In the genomic region with DNA sequence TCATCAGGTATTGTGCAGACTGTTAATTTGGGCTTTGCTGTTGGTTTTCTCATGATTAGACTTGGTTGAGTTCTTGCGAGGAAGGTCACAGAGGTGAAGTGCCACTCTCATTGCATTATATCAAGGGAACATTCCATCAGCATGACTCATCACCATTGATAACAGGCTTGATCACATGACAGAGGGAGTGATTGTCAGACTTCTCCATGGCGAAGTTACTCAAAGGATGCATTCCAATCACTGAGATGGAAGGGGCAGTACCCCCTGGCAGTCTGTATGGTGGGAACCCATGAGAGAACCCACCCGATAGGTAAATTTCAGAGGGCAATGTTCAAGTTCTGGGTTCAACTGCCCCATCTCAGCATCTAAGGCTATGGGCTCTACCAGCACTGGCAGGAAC, we compare ENCODE assay signal across 15 cellular contexts. TPM values are rescaled to one million over a fixed set of nuclear protein-coding genes. Genes with fewer than 3 reads are reported as not detected.
A peak's percentile ranks its signal among the peaks of the same experiment; 100 is the strongest.
DNase-seq lines count a peak whose midpoint lies in the region; ATAC-seq, FAIRE-seq and TF ChIP-seq lines count a peak whose summit lies in the region.
"Had no signal": no experiment of that assay in that cellular context is flagged by ENCODE, and none has a peak within 500 bp of the region (broad histone marks: within the 10 kb centered on the region; RNA-seq: fewer than 3 reads in every experiment).

No MANE protein-coding gene starts in this region.

- H3K27ac Mint-ChIP-seq in activated CD4-positive, alpha-beta memory T cell treated with anti-CD3 and anti-CD28 coated beads, Interleukin-2, amount 10 ng/mL, durations not matched to agents 7 days and 5 days = no peak overlapping the region
- H3K27ac Mint-ChIP-seq in CD8-positive, alpha-beta T cell = no peak overlapping the region
- H3K27ac Mint-ChIP-seq: memory B cell had no signal

- peak; percentile 85 for FAIRE-seq in H1 (lab: Jason Lieb, UNC)
- FAIRE-seq: GM12878 had no signal

- H3K79me1 ChIP-seq in H1 (ENCODE audit: low read depth, low read length) = no peaks in the 10 kb centered on the region

- WGBS in H1 (ENCODE audit: extremely low coverage in 1 of 2, insufficient coverage in 1 of 2, insufficient read length in 1 of 2, insufficient replicate concordance in 2 of 2, low coverage in 1 of 2, low lambda C conversion rate in 2 of 2, missing lambda C conversion rate in 1 of 2), 2 experiments = 79% methylated on average over 3 of the region's 3 CpGs; no CpG with 5 or more reads in 1 of the 2 experiments
- 56 to 63% methylated on average over 2 of the region's 3 CpGs for WGBS in mesodermal cell (ENCODE audit: insufficient coverage in 2 of 2), 2 experiments

- peaks cover 7 to 20% (median 15%) of the 10 kb centered on the region in 4 experiments for H3K4me1 ChIP-seq in H1 (replicated peaks in 1 of 4; ENCODE audit: control insufficient read depth in 3 of 4, insufficient read depth in 4 of 4, low read length in 3 of 4)
- peaks cover 15% of the 10 kb centered on the region for H3K4me1 ChIP-seq in mesodermal cell (ENCODE audit: control insufficient read depth, insufficient read depth, low read length, poor library complexity, severe bottlenecking)
- H3K4me1 ChIP-seq in CD8-positive, alpha-beta T cell (ENCODE audit: insufficient read depth, low read length) = no peaks in the 10 kb centered on the region
- H3K4me1 ChIP-seq: testis had no signal

- no peak for TF ChIP-seq EP300 in H1 (IDR thresholded peaks at IDR 0.05; ENCODE audit: borderline replicate concordance in 1 of 2, low read depth in 2 of 2, low read length in 2 of 2)

- H3K9me3 ChIP-seq in H1 (ENCODE audit: insufficient read depth in 2 of 2, low read depth in 1 of 2, low read length in 1 of 2) = no peaks in the 10 kb centered on the region
- no peaks in the 10 kb centered on the region for H3K9me3 ChIP-seq in mesodermal cell (ENCODE audit: control insufficient read depth, low read length)
- no peaks in the 10 kb centered on the region for H3K9me3 ChIP-seq in CD8-positive, alpha-beta T cell (ENCODE audit: low read length)
- H3K9me3 ChIP-seq: testis had no signal

- no peak overlapping the region for H3K4me3 Mint-ChIP-seq in activated CD4-positive, alpha-beta memory T cell treated with anti-CD3 and anti-CD28 coated beads, Interleukin-2, amount 10 ng/mL, durations not matched to agents 7 days and 5 days
- H3K4me3 Mint-ChIP-seq in CD8-positive, alpha-beta T cell = no peak overlapping the region
- H3K4me3 Mint-ChIP-seq: memory B cell had no signal

- H2BK5ac ChIP-seq in H1 (ENCODE audit: low read depth, low read length) = no peak overlapping the region

- H3K23me2 ChIP-seq in H1 (ENCODE audit: low read depth, low read length) = peaks cover 2% of the 10 kb centered on the region; the same call in 1 of the 2 replicates

- no peak overlapping the region for H2AK5ac ChIP-seq in H1 (ENCODE audit: low read depth, low read length)

- H2BK120ac ChIP-seq in H1 (replicated peaks; ENCODE audit: low read depth, low read length) = no peak overlapping the region

- no peak overlapping the region for H4K8ac ChIP-seq in H1 (ENCODE audit: extremely low read depth, insufficient read depth, low read length)

- H4K91ac ChIP-seq in H1 (replicated peaks; ENCODE audit: insufficient read length, low read length) = no peak overlapping the region

- H3K27me3 ChIP-seq in H1 (replicated peaks in 1 of 4; ENCODE audit: control insufficient read depth in 3 of 4, extremely low read depth in 1 of 4, insufficient read depth in 3 of 4, low read length in 3 of 4) = no peaks in the 10 kb centered on the region
- H3K27me3 ChIP-seq in CD8-positive, alpha-beta T cell (ENCODE audit: insufficient read depth, low read length) = no peaks in the 10 kb centered on the region
- H3K27me3 ChIP-seq: testis had no signal

- H3K79me2 ChIP-seq in H1 (ENCODE audit: control insufficient read depth in 1 of 2, insufficient read depth in 2 of 2, low read length in 2 of 2) = no peaks in the 10 kb centered on the region

- H4K5ac ChIP-seq in H1 (ENCODE audit: insufficient read length, low read depth, low read length) = no peak overlapping the region

- intact Hi-C loops in CD8-positive, alpha-beta T cell (cut with DNase I, micrococcal nuclease) = no loop called here

- no peaks in the 10 kb centered on the region for H3K9me3 Mint-ChIP-seq in activated CD4-positive, alpha-beta memory T cell treated with anti-CD3 and anti-CD28 coated beads, Interleukin-2, amount 10 ng/mL, durations not matched to agents 7 days and 5 days
- H3K9me3 Mint-ChIP-seq in CD8-positive, alpha-beta T cell = no peaks in the 10 kb centered on the region
- H3K9me3 Mint-ChIP-seq: memory B cell had no signal

- no peak overlapping the region for H2BK12ac ChIP-seq in H1 (ENCODE audit: low read depth, low read length)

- H2BK20ac ChIP-seq in H1 (ENCODE audit: low read length) = no peak overlapping the region

- no peak for TF ChIP-seq RAD21 in H1 (IDR thresholded peaks at IDR 0.05 in 1 of 2, conservative IDR thresholded peaks at IDR 0.05 in 1 of 2; ENCODE audit: low read depth in 2 of 2, low read length in 2 of 2)

- no peak overlapping the region for H3K4me2 ChIP-seq in H1 (ENCODE audit: insufficient read depth in 1 of 2, low read depth in 2 of 2, low read length in 2 of 2)

- CTCF ChIA-PET in H1 (lab: Charles Lee; ENCODE audit: partially characterized antibody) = interaction anchor here (1.6 to 2.6 kb wide), 3 partner anchors 13 to 44 kb away, joined by 5 to 12 read pairs (median 5); no protein-coding TSS in a partner anchor
- CTCF ChIA-PET in HEK293T (lab: Yijun Ruan, JAX) = no interaction called here
- CTCF ChIA-PET in activated CD4-positive, alpha-beta memory T cell treated with anti-CD3 and anti-CD28 coated beads, Interleukin-2, amount 10 ng/mL, durations not matched to agents 7 days and 5 days (lab: Charles Lee) = no interaction called here
- CTCF ChIA-PET in CD8-positive, alpha-beta T cell (lab: Charles Lee) = no interaction called here

- no peak overlapping the region for H3K9ac ChIP-seq in H1 (replicated peaks in 1 of 4; ENCODE audit: extremely low read depth in 1 of 4, low read depth in 3 of 4, low read length in 3 of 4)

- no peak overlapping the region for H3K4ac ChIP-seq in H1 (replicated peaks; ENCODE audit: insufficient read length, low read depth, low read length)

- no peaks in the 10 kb centered on the region for H3K4me1 Mint-ChIP-seq in activated CD4-positive, alpha-beta memory T cell treated with anti-CD3 and anti-CD28 coated beads, Interleukin-2, amount 10 ng/mL, durations not matched to agents 7 days and 5 days
- H3K4me1 Mint-ChIP-seq in CD8-positive, alpha-beta T cell (ENCODE audit: low read depth) = no peaks in the 10 kb centered on the region
- H3K4me1 Mint-ChIP-seq: memory B cell had no signal

- DNase-seq in Daoy (ENCODE audit: low read depth) (peak; percentile 43), MV-4-11 (lab: John Stamatoyannopoulos, UW) (peak; percentile 46), H1 (ENCODE audit: low read depth in 1 of 2, low spot score in 2 of 2) (no peak), NCI-H526 treated with DMSO at 0.1 percent for 48 hours (lab: John Stamatoyannopoulos, UW) (no peak), HEK293T (ENCODE audit: extremely low spot score) (no peak)
- DNase-seq in activated CD4-positive, alpha-beta memory T cell treated with anti-CD3 and anti-CD28 coated beads, Interleukin-2, amount 10 ng/mL, durations not matched to agents 7 days and 5 days = no peak
- no peak for DNase-seq in CD8-positive, alpha-beta T cell
- DNase-seq: activated CD4-positive, CD25-positive, alpha-beta regulatory T cell; COR-L47; retina; testis had no signal

- no peak for TF ChIP-seq CTCF in H1 (IDR thresholded peaks at IDR 0.05; ENCODE audit: control extremely low read depth in 1 of 3, insufficient read depth in 1 of 3, low read depth in 1 of 3, low read length in 3 of 3)
- TF ChIP-seq CTCF in CD8-positive, alpha-beta T cell (IDR thresholded peaks at IDR 0.05) = no peak

- POLR2A ChIA-PET in H1 (lab: Charles Lee; ENCODE audit: partially characterized antibody) (no interaction called here), HEK293T (lab: Yijun Ruan, JAX) (no interaction called here)
- POLR2A ChIA-PET in activated CD4-positive, alpha-beta memory T cell treated with anti-CD3 and anti-CD28 coated beads, Interleukin-2, amount 10 ng/mL, durations not matched to agents 7 days and 5 days (lab: Charles Lee) = no interaction called here
- POLR2A ChIA-PET in CD8-positive, alpha-beta T cell (lab: Charles Lee) = interaction anchor here (0.7 kb wide), 1 partner anchor 188 kb away, joined by 3 read pairs; no protein-coding TSS in a partner anchor

- H2BK15ac ChIP-seq in H1 (ENCODE audit: low read length) = no peak overlapping the region

- no peak for TF ChIP-seq POLR2A in H1 (IDR thresholded peaks at IDR 0.05; ENCODE audit: control extremely low read depth in 1 of 2, low read depth in 2 of 2, low read length in 2 of 2)

- H3K36me3 ChIP-seq in H1 (ENCODE audit: control insufficient read depth in 2 of 4, insufficient read depth in 4 of 4, low read length in 3 of 4) = no peaks in the 10 kb centered on the region
- H3K36me3 ChIP-seq in mesodermal cell (ENCODE audit: control insufficient read depth, insufficient read depth, low read length) = no peaks in the 10 kb centered on the region
- H3K36me3 ChIP-seq in CD8-positive, alpha-beta T cell (ENCODE audit: insufficient read depth, low read length) = no peaks in the 10 kb centered on the region

- H2AFZ ChIP-seq in H1 (ENCODE audit: low read length) = no peak overlapping the region

- H3K23ac ChIP-seq in H1 (ENCODE audit: insufficient read length) = no peak overlapping the region

- no peak overlapping the region for H3K14ac ChIP-seq in H1 (ENCODE audit: insufficient read length)

- no peaks in the 10 kb centered on the region for H3K36me3 Mint-ChIP-seq in activated CD4-positive, alpha-beta memory T cell treated with anti-CD3 and anti-CD28 coated beads, Interleukin-2, amount 10 ng/mL, durations not matched to agents 7 days and 5 days (ENCODE audit: low read depth)
- no peaks in the 10 kb centered on the region for H3K36me3 Mint-ChIP-seq in CD8-positive, alpha-beta T cell
- H3K36me3 Mint-ChIP-seq: memory B cell had no signal

- H3K56ac ChIP-seq in H1 (replicated peaks; ENCODE audit: insufficient read length, low read depth, low read length) = no peak overlapping the region

- H3K4me3 ChIP-seq in H1 (ENCODE audit: extremely low read depth in 1 of 4, insufficient read depth in 2 of 4, low read depth in 3 of 4, low read length in 4 of 4) = no peak overlapping the region
- H3K4me3 ChIP-seq in mesodermal cell (ENCODE audit: extremely low read depth, insufficient read depth, low read length, poor library complexity, severe bottlenecking) = no peak overlapping the region
- H3K4me3 ChIP-seq in CD8-positive, alpha-beta T cell (ENCODE audit: low read depth, low read length) = no peak overlapping the region
- H3K4me3 ChIP-seq: GM12878, testis had no signal

- no peaks in the 10 kb centered on the region for H4K20me1 ChIP-seq in H1 (replicated peaks in 1 of 2; ENCODE audit: control insufficient read depth in 1 of 2, insufficient read depth in 2 of 2, low read length in 2 of 2)

- ATAC-seq in CD8-positive, alpha-beta T cell = no peak
- ATAC-seq: GM12878 had no signal

- no peak overlapping the region for H3K18ac ChIP-seq in H1 (ENCODE audit: extremely low read depth, low read length)

- no peak overlapping the region for H3K27ac ChIP-seq in H1 (ENCODE audit: low read depth, low read length)
- H3K27ac ChIP-seq in mesodermal cell (ENCODE audit: low read depth, low read length, severe bottlenecking) = peak overlapping the region; percentile 47
- H3K27ac ChIP-seq in CD8-positive, alpha-beta T cell (ENCODE audit: low read depth, low read length) = no peak overlapping the region
- H3K27ac ChIP-seq: RWPE1, testis had no signal

- H3K27me3 Mint-ChIP-seq in activated CD4-positive, alpha-beta memory T cell treated with anti-CD3 and anti-CD28 coated beads, Interleukin-2, amount 10 ng/mL, durations not matched to agents 7 days and 5 days = peaks cover 12% of the 10 kb centered on the region
- H3K27me3 Mint-ChIP-seq in CD8-positive, alpha-beta T cell (ENCODE audit: low read depth) = peaks cover 5% of the 10 kb centered on the region
- H3K27me3 Mint-ChIP-seq: memory B cell had no signal

RNA-seq across cellular contexts. Expression of a gene that starts 19.4 kb away (rescaled TPM):
- 0.74 TPM in 1 of 2 replicates, not detected in the other for total RNA-seq in Daoy (2014; rRNA removed; shearing (Covaris generic))
- total RNA-seq in H1 (2021; fragmentation: NEBNext Ultra II Directional; extraction: Animal tissue kit (Norgen Biotek cat#: 25700)) = 1.0 and 1.2 TPM in 2 replicates
- polyA plus RNA-seq in H1 (2011; rRNA removed) = 1.5 and 2.6 TPM in 2 replicates
- 1.4 TPM for polyA plus RNA-seq in H1 (2011; cell fraction: cytosol; rRNA removed)
- polyA plus RNA-seq in H1 (2011; cell fraction: nucleus; rRNA removed) = 1.6 TPM
- 0.21 to 0.75 TPM (median 0.57 TPM) in 4 replicates for polyA plus RNA-seq in H1 (2012, experiment 1 of 2)
- polyA plus RNA-seq in H1 (2012, experiment 2 of 2) = 0.63 TPM
- 0.93 TPM for polyA plus RNA-seq in H1 (2013, experiment 1 of 2)
- polyA plus RNA-seq in H1 (2013, experiment 2 of 2) = 0.85 TPM
- 1.4 and 1.5 TPM in 2 replicates for polyA minus RNA-seq in H1 (2011; rRNA and poly(A)+ RNA removed)
- polyA minus RNA-seq in H1 (2011; cell fraction: cytosol; rRNA and poly(A)+ RNA removed) = 0.66 TPM
- 2.7 TPM for polyA minus RNA-seq in H1 (2011; cell fraction: nucleus; rRNA and poly(A)+ RNA removed)
- 0.11 TPM for polyA plus RNA-seq in mesodermal cell (2013, experiment 1 of 2)
- 0.20 TPM for polyA plus RNA-seq in mesodermal cell (2013, experiment 2 of 2)
- total RNA-seq in activated CD4-positive, alpha-beta memory T cell treated with anti-CD3 and anti-CD28 coated beads, Interleukin-2, amount 10 ng/mL, durations not matched to agents 7 days and 5 days = not detected
- not detected for total RNA-seq in CD8-positive, alpha-beta T cell

RNA-seq across cellular contexts. Expression of a gene that starts 56.6 kb away (rescaled TPM):
- total RNA-seq in Daoy (2014; rRNA removed; shearing (Covaris generic)) = 4.8 and 7.2 TPM in 2 replicates
- 7.8 and 9.2 TPM in 2 replicates for total RNA-seq in H1 (2021; fragmentation: NEBNext Ultra II Directional; extraction: Animal tissue kit (Norgen Biotek cat#: 25700))
- polyA plus RNA-seq in H1 (2011; rRNA removed) = 3.0 and 4.1 TPM in 2 replicates
- polyA plus RNA-seq in H1 (2011; cell fraction: cytosol; rRNA removed) = 4.8 TPM
- polyA plus RNA-seq in H1 (2011; cell fraction: nucleus; rRNA removed) = 6.5 TPM
- polyA plus RNA-seq in H1 (2012, experiment 1 of 2) = 4.8 to 6.8 TPM (median 5.9 TPM) in 4 replicates
- 1.1 TPM for polyA plus RNA-seq in H1 (2012, experiment 2 of 2)
- 4.2 TPM for polyA plus RNA-seq in H1 (2013, experiment 1 of 2)
- polyA plus RNA-seq in H1 (2013, experiment 2 of 2) = 4.0 TPM
- 4.0 and 6.5 TPM in 2 replicates for polyA minus RNA-seq in H1 (2011; rRNA and poly(A)+ RNA removed)
- 4.1 TPM for polyA minus RNA-seq in H1 (2011; cell fraction: cytosol; rRNA and poly(A)+ RNA removed)
- 8.1 TPM for polyA minus RNA-seq in H1 (2011; cell fraction: nucleus; rRNA and poly(A)+ RNA removed)
- polyA plus RNA-seq in mesodermal cell (2013, experiment 1 of 2) = 20.4 TPM
- polyA plus RNA-seq in mesodermal cell (2013, experiment 2 of 2) = 20.2 TPM
- 10 to 100 TPM; 40.8 to 41.7 TPM for total RNA-seq in activated CD4-positive, alpha-beta memory T cell treated with anti-CD3 and anti-CD28 coated beads, Interleukin-2, amount 10 ng/mL, durations not matched to agents 7 days and 5 days
- 10 to 100 TPM; 38.8 to 41.1 TPM for total RNA-seq in CD8-positive, alpha-beta T cell

Comparison
In these comparisons a context has a peak if more than half of its experiments do, and no peak if none do; other contexts are left out.
1. DNase-seq: peak in Daoy (single experiment) and MV-4-11 (single experiment); none in H1 (0 of 2), NCI-H526 treated with DMSO at 0.1 percent for 48 hours (single experiment), HEK293T (single experiment), activated CD4-positive, alpha-beta memory T cell treated with anti-CD3 and anti-CD28 coated beads, Interleukin-2, amount 10 ng/mL, durations not matched to agents 7 days and 5 days (single experiment) and CD8-positive, alpha-beta T cell (0 of 7).